In genomic region chr16:75565640-75566039, GRCh38 we compare ENCODE assay signal across 8 cellular contexts. TPM values are rescaled to one million over a fixed set of nuclear protein-coding genes. Genes with fewer than 3 reads are reported as not detected.
DNase-seq lines count a peak whose midpoint lies in the region; ATAC-seq and TF ChIP-seq lines count a peak whose summit lies in the region.

No MANE protein-coding gene starts in this region.

- H3K36me3 Mint-ChIP-seq in CD8-positive, alpha-beta memory T cell = peaks cover 0 to 43% (median 4%) of the 10 kb centered on the region in 3 donors

- H3K9me3 Mint-ChIP-seq in CD8-positive, alpha-beta memory T cell = no peaks in the 10 kb centered on the region
- H3K9me3 Mint-ChIP-seq in stimulated activated naive CD8-positive, alpha-beta T cell treated with anti-CD3 and anti-CD28 coated beads, Interleukin-15, amount 100 ng/mL, for 72 hours = no peaks in the 10 kb centered on the region

- H3K27me3 Mint-ChIP-seq in CD8-positive, alpha-beta memory T cell = peaks cover 7 to 14% of the 10 kb centered on the region in 2 donors
- H3K27me3 Mint-ChIP-seq in stimulated activated naive CD8-positive, alpha-beta T cell treated with anti-CD3 and anti-CD28 coated beads, Interleukin-15, amount 100 ng/mL, for 72 hours = peaks cover 12% of the 10 kb centered on the region

- peaks cover 23% of the 10 kb centered on the region for H3K36me3 ChIP-seq in CD8-positive, alpha-beta memory T cell (ENCODE audit: insufficient read depth, low read length)

- TF ChIP-seq CTCF in HFF-Myc (IDR thresholded peaks at IDR 0.05; ENCODE audit: low read depth, low read length, missing control alignments) (no peak), WI38 (IDR thresholded peaks at IDR 0.05; ENCODE audit: low read depth, low read length) (no peak)

- no peak for DNase-seq in CD8-positive, alpha-beta memory T cell
- DNase-seq in HFF-Myc (ENCODE audit: extremely low read depth, low read depth) = no peak
- no peak for DNase-seq in right cardiac atrium
- DNase-seq in stimulated activated naive CD8-positive, alpha-beta T cell treated with anti-CD3 and anti-CD28 coated beads, Interleukin-15, amount 100 ng/mL, for 72 hours = no peak
- no peak for DNase-seq in NCI-H2196 (lab: John Stamatoyannopoulos, UW; ENCODE audit: unreplicated experiment)
- no peak for DNase-seq in stimulated activated CD4-positive, alpha-beta T cell treated with anti-CD3 and anti-CD28 coated beads, Interleukin-2, amount 100 ng/mL, for 48 hours
- DNase-seq in NCI-H524 (lab: John Stamatoyannopoulos, UW) = no peak

- peak overlapping the region; percentile 85 for H3K4me3 ChIP-seq in CD8-positive, alpha-beta memory T cell (ENCODE audit: low read length)
- H3K4me3 ChIP-seq in HFF-Myc (replicated peaks; ENCODE audit: low read depth, low read length) (peak overlapping the region; percentile 75), WI38 (ENCODE audit: low read depth, low read length) (peak overlapping the region; percentile 92), right cardiac atrium (ENCODE audit: low read length) (peak overlapping the region; percentile 94)

- CTCF ChIA-PET in CD8-positive, alpha-beta memory T cell (lab: Charles Lee) = interaction anchor here (1.2 to 2.9 kb wide), 7 partner anchors 10 to 93 kb away, joined by 3 to 12 read pairs (median 10); partner anchors contain the start of genes ADAT1, KARS1, TERF2IP and TMEM231

- no peaks in the 10 kb centered on the region for H3K9me3 ChIP-seq in CD8-positive, alpha-beta memory T cell (ENCODE audit: low read length)
- H3K9me3 ChIP-seq in right cardiac atrium (ENCODE audit: control insufficient read depth, low read length) = no peaks in the 10 kb centered on the region

- peak overlapping the region; percentile 92 to 100 (median 96) for H3K4me3 Mint-ChIP-seq in CD8-positive, alpha-beta memory T cell
- peak overlapping the region; percentile 88 to 93 for H3K4me3 Mint-ChIP-seq in stimulated activated naive CD8-positive, alpha-beta T cell treated with anti-CD3 and anti-CD28 coated beads, Interleukin-15, amount 100 ng/mL, for 72 hours

- POLR2A ChIA-PET in CD8-positive, alpha-beta memory T cell (lab: Charles Lee) = interaction anchor here (1.0 to 2.8 kb wide), 6 partner anchors 10 to 132 kb away, joined by 4 to 35 read pairs (median 14); partner anchors contain the start of genes ADAT1, KARS1, TERF2IP and TMEM231

- H3K27ac ChIP-seq in CD8-positive, alpha-beta memory T cell (ENCODE audit: low read depth, low read length) = peak overlapping the region; percentile 83
- H3K27ac ChIP-seq in right cardiac atrium (ENCODE audit: low read length) = peak overlapping the region; percentile 80

- no peaks in the 10 kb centered on the region for H3K27me3 ChIP-seq in CD8-positive, alpha-beta memory T cell (ENCODE audit: insufficient read depth, low read length, poor library complexity, severe bottlenecking)
- no peaks in the 10 kb centered on the region for H3K27me3 ChIP-seq in right cardiac atrium (ENCODE audit: control insufficient read depth, insufficient read depth)

- H3K4me1 ChIP-seq in CD8-positive, alpha-beta memory T cell (ENCODE audit: insufficient read depth, low read length) = peaks cover 36% of the 10 kb centered on the region
- H3K4me1 ChIP-seq in right cardiac atrium (ENCODE audit: control insufficient read depth, insufficient read depth, low read length) = peaks cover 17% of the 10 kb centered on the region

- H3K4me1 Mint-ChIP-seq in CD8-positive, alpha-beta memory T cell = peaks cover 40 to 54% (median 51%) of the 10 kb centered on the region in 3 donors
- peaks cover 40% of the 10 kb centered on the region for H3K4me1 Mint-ChIP-seq in stimulated activated naive CD8-positive, alpha-beta T cell treated with anti-CD3 and anti-CD28 coated beads, Interleukin-15, amount 100 ng/mL, for 72 hours

- WGBS in right cardiac atrium = 22% methylated on average over 15 of the region's 15 CpGs

- H3K27ac Mint-ChIP-seq in CD8-positive, alpha-beta memory T cell = peak overlapping the region; percentile 89 to 100 (median 98)
- peak overlapping the region; percentile 87 to 91 for H3K27ac Mint-ChIP-seq in stimulated activated naive CD8-positive, alpha-beta T cell treated with anti-CD3 and anti-CD28 coated beads, Interleukin-15, amount 100 ng/mL, for 72 hours

- no peak for ATAC-seq in right cardiac atrium
- ATAC-seq in stimulated activated naive CD8-positive, alpha-beta T cell treated with anti-CD3 and anti-CD28 coated beads, Interleukin-15, amount 100 ng/mL, for 72 hours = no peak

- intact Hi-C loops in right cardiac atrium (cut with DNase I) = loop anchor here in 1 of 4 donors (10.0 kb wide), 1 partner anchor 59 kb away; the partner anchor contains the start of gene ADAT1

RNA-seq across cellular contexts. Expression of gene GABARAPL2, which starts 0.5 kb away (rescaled TPM):
- total RNA-seq in CD8-positive, alpha-beta memory T cell = 10 to 100 TPM; 61.7 to 66.2 TPM
- 331 TPM for polyA plus RNA-seq in CD8-positive, alpha-beta memory T cell
- 100 to 1,000 TPM; 197 to 245 (median 219) TPM for total RNA-seq in right cardiac atrium
- polyA plus RNA-seq in right cardiac atrium = 262 TPM

RNA-seq across cellular contexts. Expression of gene TMEM231, which starts 9.6 kb away (rescaled TPM):
- total RNA-seq in CD8-positive, alpha-beta memory T cell = 1 to 10 TPM; 5.3 to 5.4 TPM
- polyA plus RNA-seq in CD8-positive, alpha-beta memory T cell = 3.4 TPM
- 1 to 10 TPM; 6.3 to 7.8 (median 6.8) TPM for total RNA-seq in right cardiac atrium
- polyA plus RNA-seq in right cardiac atrium = 3.8 TPM

RNA-seq across cellular contexts. Expression of gene CHST5, which starts 29.7 kb away (rescaled TPM):
- total RNA-seq in CD8-positive, alpha-beta memory T cell = not detected
- not detected for polyA plus RNA-seq in CD8-positive, alpha-beta memory T cell
- under 1 TPM; 0.14 to 0.45 (median 0.16) TPM for total RNA-seq in right cardiac atrium
- polyA plus RNA-seq in right cardiac atrium = 0.11 TPM

RNA-seq across cellular contexts. Expression of gene ADAT1, which starts 57.4 kb away (rescaled TPM):
- 10 to 100 TPM; 57.9 to 59.8 TPM for total RNA-seq in CD8-positive, alpha-beta memory T cell
- 70.5 TPM for polyA plus RNA-seq in CD8-positive, alpha-beta memory T cell
- total RNA-seq in right cardiac atrium = 10 to 100 TPM; 17.8 to 27.2 (median 22.4) TPM
- polyA plus RNA-seq in right cardiac atrium = 8.4 TPM
